3 cellular contexts compared by ENCODE assay signal in genomic region chr14:74018029-74018703, GRCh38.
TF ChIP-seq lines count a peak whose summit lies in the region.

No MANE protein-coding gene starts in this region.

TF ChIP-seq in HCT116, 20 proteins besides CTCF, POLR2A, EP300 and RAD21 (continued from another document):
- TF ChIP-seq ATF3 (IDR thresholded peaks at IDR 0.05) (no peak), SRF (IDR thresholded peaks at IDR 0.05; ENCODE audit: low read depth) (no peak), REST (IDR thresholded peaks at IDR 0.05; ENCODE audit: low read depth) (no peak), MAX (IDR thresholded peaks at IDR 0.05) (no peak), JUND (IDR thresholded peaks at IDR 0.05) (no peak), ELF1 (IDR thresholded peaks at IDR 0.05; ENCODE audit: borderline replicate concordance, low read depth) (no peak), EZH2 (IDR thresholded peaks at IDR 0.05) (no peak)

TF ChIP-seq in SK-N-SH treated with all-trans-retinoic acid at 6 μM for 48 hours, 23 proteins besides CTCF, POLR2A, EP300 and RAD21 (continued from another document):
- TF ChIP-seq ZNF8 (CRISPR knock-in tag; IDR thresholded peaks at IDR 0.05) (no peak), ZC3H10 (CRISPR knock-in tag; IDR thresholded peaks at IDR 0.05) (no peak), POU6F1 (CRISPR knock-in tag; IDR thresholded peaks at IDR 0.05; ENCODE audit: borderline replicate concordance, low read depth) (no peak), ARNTL (CRISPR knock-in tag; IDR thresholded peaks at IDR 0.05; ENCODE audit: borderline replicate concordance, low read depth) (no peak), TSHZ2 (CRISPR knock-in tag; IDR thresholded peaks at IDR 0.05) (no peak), ZFP3 (CRISPR knock-in tag; IDR thresholded peaks at IDR 0.05) (no peak), CSRNP3 (CRISPR knock-in tag; IDR thresholded peaks at IDR 0.05) (no peak), CSDC2 (CRISPR knock-in tag; IDR thresholded peaks at IDR 0.05) (no peak), CREB5 (CRISPR knock-in tag; IDR thresholded peaks at IDR 0.05; ENCODE audit: low read depth) (no peak)

TF ChIP-seq in endothelial cell of umbilical vein, 7 proteins besides CTCF, POLR2A, EP300 and RAD21 (continued from another document):
- TF ChIP-seq FOS (IDR thresholded peaks at IDR 0.05; ENCODE audit: borderline replicate concordance, insufficient read depth, low read length) (peak; percentile 13), JUN (IDR thresholded peaks at IDR 0.05; ENCODE audit: borderline replicate concordance, insufficient read depth, insufficient read length, low read depth) (peak; percentile 27)
TF ChIP-seq in endothelial cell of umbilical vein: peak in this region for 2.
